Comparison of ENCODE assay signal across 21 cellular contexts in genomic region chr12:83462419-83462818, GRCh38.
DNase-seq lines count a peak whose midpoint lies in the region; ATAC-seq and TF ChIP-seq lines count a peak whose summit lies in the region.
"Had no signal": no experiment of that assay in that cellular context is flagged by ENCODE, and none has a peak within 500 bp of the region (broad histone marks: within the 10 kb centered on the region; RNA-seq: fewer than 3 reads in every experiment).

No MANE protein-coding gene starts in this region.

- H3K4me1 ChIP-seq in PC-3 (ENCODE audit: insufficient read depth, low read length) (no peaks in the 10 kb centered on the region), foreskin keratinocyte (no peaks in the 10 kb centered on the region), vagina (no peaks in the 10 kb centered on the region)
- H3K4me1 ChIP-seq: tibial artery had no signal

- TF ChIP-seq POLR2A in vagina (IDR thresholded peaks at IDR 0.05), result no peak

- no peaks in the 10 kb centered on the region for H3K9me2 ChIP-seq in PC-3 (replicated peaks; ENCODE audit: low read length)

- intact Hi-C loops in PC-3 (cut with micrococcal nuclease) (loop anchor here (10.0 kb wide), 1 partner anchor 1042 kb away; no protein-coding TSS in a partner anchor), vagina (cut with DNase I) (no loop called here)

- no TSS peak for BruUV-seq in PC-3 (replicated peaks; lab: Mats Ljungman, UMichigan)

- CTCF ChIA-PET in PC-3 (lab: Charles Lee), result no interaction called here

- DNase-seq in D341Med (ENCODE audit: low spot score) (peak; percentile 24), H7 (peak; percentile 1), PC-3 (peak; percentile 31), foreskin keratinocyte (no peak), vagina (ENCODE audit: extremely low spot score in 2 of 2) (no peak), hippocampal formation (lab: John Stamatoyannopoulos, UW) (no peak)
- DNase-seq: activated CD4-positive, CD25-positive, alpha-beta regulatory T cell treated with anti-CD3 and anti-CD28 coated beads, Interleukin-2, amount 50 U/mL, for 72 hours; activated naive CD8-positive, alpha-beta T cell treated with anti-CD3 and anti-CD28 coated beads for 36 hours; COR-L47; cortex of kidney; hypothalamus; left colon; MG63; midbrain; NCI-H2029; nephron progenitor cell; posterior cingulate gyrus; stimulated activated naive CD8-positive, alpha-beta T cell treated with anti-CD3 and anti-CD28 coated beads, Interleukin-15, Interleukin-2, amounts not matched to agents 100 U/mL and 50 U/mL, for 24 hours; T-helper 9 cell; tibial artery had no signal

- H3K36me3 ChIP-seq in H7 (replicated peaks; ENCODE audit: control insufficient read depth, insufficient read depth, low read length), result no peaks in the 10 kb centered on the region
- no peaks in the 10 kb centered on the region for H3K36me3 ChIP-seq in PC-3 (ENCODE audit: low read depth, low read length)
- no peaks in the 10 kb centered on the region for H3K36me3 ChIP-seq in vagina
- H3K36me3 ChIP-seq: MG63, tibial artery had no signal

- TF ChIP-seq CTCF in PC-3 (conservative IDR thresholded peaks at IDR 0.05; ENCODE audit: low read depth, low read length) (peak; percentile 46; the same call in 1 of the 2 replicates), foreskin keratinocyte (conservative IDR thresholded peaks at IDR 0.05) (peak; percentile 25), vagina (IDR thresholded peaks at IDR 0.05) (no peak)

- no peak overlapping the region for H3K4me3 ChIP-seq in H7 (ENCODE audit: insufficient read depth, low read depth, low read length)
- H3K4me3 ChIP-seq in PC-3 (ENCODE audit: low read length), result no peak overlapping the region
- no peak overlapping the region for H3K4me3 ChIP-seq in vagina
- H3K4me3 ChIP-seq: MG63, tibial artery had no signal

- H3K27me3 ChIP-seq in H7 (ENCODE audit: control insufficient read depth, insufficient read depth, low read length), result no peaks in the 10 kb centered on the region
- H3K27me3 ChIP-seq in PC-3 (ENCODE audit: low read length), result no peaks in the 10 kb centered on the region
- no peaks in the 10 kb centered on the region for H3K27me3 ChIP-seq in foreskin keratinocyte
- H3K27me3 ChIP-seq in vagina, result no peaks in the 10 kb centered on the region
- H3K27me3 ChIP-seq: MG63, tibial artery had no signal

- H2AFZ ChIP-seq in PC-3 (ENCODE audit: low read length), result no peak overlapping the region

- H3K9ac ChIP-seq in PC-3 (ENCODE audit: low read length), result no peak overlapping the region

- H3K79me2 ChIP-seq in PC-3 (ENCODE audit: low read length), result no peaks in the 10 kb centered on the region

- H3K4me2 ChIP-seq in PC-3 (ENCODE audit: low read length), result no peak overlapping the region

- no peaks in the 10 kb centered on the region for H4K20me1 ChIP-seq in PC-3 (ENCODE audit: low read length)

- no peaks in the 10 kb centered on the region for H3K9me3 ChIP-seq in PC-3 (ENCODE audit: low read length)
- no peaks in the 10 kb centered on the region for H3K9me3 ChIP-seq in vagina
- H3K9me3 ChIP-seq: MG63, tibial artery had no signal

- H3K27ac ChIP-seq in PC-3 (ENCODE audit: low read length) (no peak overlapping the region), foreskin keratinocyte (no peak overlapping the region), vagina (no peak overlapping the region)
- H3K27ac ChIP-seq: tibial artery had no signal

- no peaks in the 10 kb centered on the region for H3F3A ChIP-seq in PC-3 (ENCODE audit: low read length, unreplicated experiment)

- POLR2A ChIA-PET in PC-3 (lab: Charles Lee; ENCODE audit: unreplicated experiment), result no interaction called here

- ATAC-seq in PC-3 (no peak), foreskin keratinocyte (no peak), GM21825 (IDR thresholded peaks at IDR 0.05; ENCODE audit: unreplicated experiment) (no peak)
- ATAC-seq: left colon; stimulated activated naive CD8-positive, alpha-beta T cell treated with anti-CD3 and anti-CD28 coated beads, Interleukin-15, Interleukin-2, amounts not matched to agents 100 U/mL and 50 U/mL, for 24 hours had no signal

Comparison
In these comparisons a context has a peak if more than half of its experiments do, and no peak if none do; other contexts are left out.
1. DNase-seq: peak in D341Med (single experiment), H7 (single experiment) and PC-3 (single experiment); none in foreskin keratinocyte (0 of 2), vagina (0 of 2) and hippocampal formation (0 of 2).
2. CTCF ChIP-seq: peak in PC-3 (single experiment) and foreskin keratinocyte (single experiment); none in vagina (0 of 3).